31 cellular contexts compared by ENCODE assay signal in the genomic region with DNA sequence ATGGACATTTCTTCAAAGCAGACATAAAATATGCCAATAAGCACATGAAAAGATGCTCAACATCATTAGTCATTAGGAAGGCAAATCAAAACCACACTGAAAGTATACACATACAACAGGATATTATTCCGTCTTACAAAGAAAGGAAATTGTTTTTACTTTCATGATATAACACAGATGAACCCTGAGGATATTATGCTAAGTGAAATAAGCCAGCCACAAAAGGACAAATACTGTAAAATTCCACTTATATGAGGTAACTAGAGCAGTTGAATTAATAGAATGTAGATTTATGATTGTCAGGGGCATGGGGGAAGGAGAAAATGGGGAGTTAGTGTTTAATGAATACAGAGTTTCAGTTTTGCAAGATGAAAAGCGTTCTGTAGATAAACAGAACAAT. TPM values are rescaled to one million over a fixed set of nuclear protein-coding genes. Genes with fewer than 3 reads are reported as not detected.
DNase-seq lines count a peak whose midpoint lies in the region; ATAC-seq, FAIRE-seq and TF ChIP-seq lines count a peak whose summit lies in the region.
"Had no signal": no experiment of that assay in that cellular context is flagged by ENCODE, and none has a peak within 500 bp of the region (broad histone marks: within the 10 kb centered on the region; RNA-seq: fewer than 3 reads in every experiment).

No MANE protein-coding gene starts in this region.

- ATAC-seq in pancreas, result no peak
- ATAC-seq: Panc1; stimulated activated naive CD8-positive, alpha-beta T cell treated with anti-CD3 and anti-CD28 coated beads, Interleukin-15, amount 100 ng/mL, for 72 hours had no signal

- H3K9ac ChIP-seq in astrocyte (ENCODE audit: low read length), result no peak overlapping the region

- no peak overlapping the region for H3K4me3 Mint-ChIP-seq in MCF 10A (ENCODE audit: unreplicated experiment)
- H3K4me3 Mint-ChIP-seq in astrocyte (ENCODE audit: unreplicated experiment), result no peak overlapping the region
- peak overlapping the region; percentile 1 for H3K4me3 Mint-ChIP-seq in type B pancreatic cell
- H3K4me3 Mint-ChIP-seq: activated CD4-positive, alpha-beta memory T cell treated with anti-CD3 and anti-CD28 coated beads, Interleukin-2, amount 10 ng/mL, durations not matched to agents 7 days and 5 days; activated naive CD4-positive, alpha-beta T cell treated with anti-CD3 and anti-CD28 coated beads, Interleukin-2, amount 50 U/mL, for 24 hours; endodermal cell; H9; stimulated activated naive CD8-positive, alpha-beta T cell treated with anti-CD3 and anti-CD28 coated beads, Interleukin-15, amount 100 ng/mL, for 72 hours had no signal

- H2AFZ ChIP-seq in astrocyte (ENCODE audit: low read depth, low read length), result no peak overlapping the region

- 82 to 88% methylated on average over 2 of the region's 2 CpGs for WGBS in pancreas, 2 donors

- POLR2A ChIA-PET in MCF 10A (lab: Yijun Ruan, JAX), result no interaction called here

- H3K4me1 Mint-ChIP-seq in MCF 10A (ENCODE audit: insufficient read depth, unreplicated experiment) (peaks cover 13% of the 10 kb centered on the region), astrocyte (ENCODE audit: low read depth, unreplicated experiment) (no peaks in the 10 kb centered on the region), type B pancreatic cell (ENCODE audit: unreplicated experiment) (peaks cover 20% of the 10 kb centered on the region)

- no peaks in the 10 kb centered on the region for H3K27me3 ChIP-seq in breast epithelium
- H3K27me3 ChIP-seq in astrocyte (ENCODE audit: insufficient read depth, low read length), result no peaks in the 10 kb centered on the region
- no peaks in the 10 kb centered on the region for H3K27me3 ChIP-seq in pancreas
- H3K27me3 ChIP-seq: thyroid gland had no signal

- H3K4me2 ChIP-seq in astrocyte (ENCODE audit: low read length), result no peak overlapping the region

- H3K9me3 ChIP-seq in breast epithelium, result no peaks in the 10 kb centered on the region
- H3K9me3 ChIP-seq in astrocyte (ENCODE audit: insufficient read depth, low read depth, low read length), result no peaks in the 10 kb centered on the region
- no peaks in the 10 kb centered on the region for H3K9me3 ChIP-seq in pancreas
- H3K9me3 ChIP-seq: thyroid gland had no signal

- FAIRE-seq in astrocyte (lab: Jason Lieb, UNC) (no peak), pancreas (lab: Jason Lieb, UNC) (no peak)
- FAIRE-seq: GM19239 had no signal

- TF ChIP-seq CTCF in MCF 10A (IDR thresholded peaks at IDR 0.05; ENCODE audit: unreplicated experiment) (no peak), breast epithelium (IDR thresholded peaks at IDR 0.05) (no peak), astrocyte (IDR thresholded peaks at IDR 0.05; ENCODE audit: insufficient read depth, low read depth, low read length) (no peak), foreskin fibroblast (IDR thresholded peaks at IDR 0.05; ENCODE audit: low read depth, low read length) (no peak), type B pancreatic cell (conservative IDR thresholded peaks at IDR 0.05) (no peak), pancreas (IDR thresholded peaks at IDR 0.05) (no peak)

- no peaks in the 10 kb centered on the region for H3K27me3 Mint-ChIP-seq in MCF 10A (ENCODE audit: insufficient read depth, unreplicated experiment)
- no peaks in the 10 kb centered on the region for H3K27me3 Mint-ChIP-seq in astrocyte (ENCODE audit: low read depth, unreplicated experiment)
- H3K27me3 Mint-ChIP-seq in type B pancreatic cell, result no peaks in the 10 kb centered on the region
- H3K27me3 Mint-ChIP-seq: activated CD4-positive, alpha-beta memory T cell treated with anti-CD3 and anti-CD28 coated beads, Interleukin-2, amount 10 ng/mL, durations not matched to agents 7 days and 5 days; activated naive CD4-positive, alpha-beta T cell treated with anti-CD3 and anti-CD28 coated beads, Interleukin-2, amount 50 U/mL, for 24 hours; stimulated activated naive CD8-positive, alpha-beta T cell treated with anti-CD3 and anti-CD28 coated beads, Interleukin-15, amount 100 ng/mL, for 72 hours had no signal

- H3K9me3 Mint-ChIP-seq in MCF 10A (ENCODE audit: unreplicated experiment) (no peaks in the 10 kb centered on the region), astrocyte (ENCODE audit: unreplicated experiment) (no peaks in the 10 kb centered on the region), type B pancreatic cell (peaks cover 4% of the 10 kb centered on the region)
- H3K9me3 Mint-ChIP-seq: activated CD4-positive, alpha-beta memory T cell treated with anti-CD3 and anti-CD28 coated beads, Interleukin-2, amount 10 ng/mL, durations not matched to agents 7 days and 5 days; activated naive CD4-positive, alpha-beta T cell treated with anti-CD3 and anti-CD28 coated beads, Interleukin-2, amount 50 U/mL, for 24 hours; stimulated activated naive CD8-positive, alpha-beta T cell treated with anti-CD3 and anti-CD28 coated beads, Interleukin-15, amount 100 ng/mL, for 72 hours had no signal

- H3K36me3 ChIP-seq in breast epithelium (no peaks in the 10 kb centered on the region), astrocyte (ENCODE audit: insufficient read depth, low read length) (no peaks in the 10 kb centered on the region), pancreas (no peaks in the 10 kb centered on the region)
- H3K36me3 ChIP-seq: thyroid gland had no signal

- H3K79me2 ChIP-seq in astrocyte (ENCODE audit: insufficient read depth, low read length), result peaks cover 13% of the 10 kb centered on the region

- intact Hi-C loops in MCF 10A (cut with micrococcal nuclease), result no loop called here
- intact Hi-C loops in breast epithelium (cut with DNase I; ENCODE audit: low total_unique reads), result no loop called here
- intact Hi-C loops in pancreas (cut with DNase I), result no loop called here

- H3K27ac Mint-ChIP-seq in MCF 10A (ENCODE audit: low read depth, unreplicated experiment) (peak overlapping the region; percentile 32), astrocyte (ENCODE audit: unreplicated experiment) (no peak overlapping the region), type B pancreatic cell (no peak overlapping the region)
- H3K27ac Mint-ChIP-seq: activated CD4-positive, alpha-beta memory T cell treated with anti-CD3 and anti-CD28 coated beads, Interleukin-2, amount 10 ng/mL, durations not matched to agents 7 days and 5 days; activated naive CD4-positive, alpha-beta T cell treated with anti-CD3 and anti-CD28 coated beads, Interleukin-2, amount 50 U/mL, for 24 hours; activated T-helper 2 cell treated with anti-CD3 and anti-CD28 coated beads, Interferon-gamma antibody, Interleukin-2, Interleukin-4, amounts not matched to agents 10 μg/mL and 5 μg/mL and 100 μg/mL, durations not matched to agents 14 hours and 24 hours and 36 hours; endodermal cell; H9; stimulated activated naive CD8-positive, alpha-beta T cell treated with anti-CD3 and anti-CD28 coated beads, Interleukin-15, amount 100 ng/mL, for 72 hours had no signal

- no peak for DNase-seq in MCF 10A (ENCODE audit: unreplicated experiment)
- no peak for DNase-seq in breast epithelium (ENCODE audit: low spot score in 2 of 2)
- peak; percentile 15 for DNase-seq in astrocyte (ENCODE audit: low read depth)
- peak; percentile 36 to 71 for DNase-seq in foreskin fibroblast
- DNase-seq in type B pancreatic cell (ENCODE audit: extremely low spot score, unreplicated experiment), result no peak
- DNase-seq in H4 (ENCODE audit: low spot score), result no peak
- no peak for DNase-seq in hepatic stellate cell (ENCODE audit: low spot score)
- DNase-seq in pancreas, result no peak
- DNase-seq: activated CD4-positive, alpha-beta memory T cell treated with anti-CD3 and anti-CD28 coated beads, Interleukin-2, amount 10 ng/mL, durations not matched to agents 7 days and 5 days; activated CD4-positive, CD25-positive, alpha-beta regulatory T cell treated with anti-CD3 and anti-CD28 coated beads, Interleukin-2, amount 50 U/mL, for 72 hours; anterior cingulate cortex; caudate nucleus; DMS153; endodermal cell; GF-D8; glutamatergic neuron; H9; NCI-H1105; NCI-H187 treated with DMSO at 0.1 percent for 48 hours; NCI-H2227 treated with DMSO at 0.1 percent for 48 hours; NCI-H526 treated with DMSO at 0.1 percent for 48 hours; occipital lobe; stimulated activated CD8-positive, alpha-beta memory T cell treated with anti-CD3 and anti-CD28 coated beads, Interleukin-4, amount 100 ng/mL, for 48 hours; stimulated activated naive CD8-positive, alpha-beta T cell treated with anti-CD3 and anti-CD28 coated beads, Interleukin-15, amount 100 ng/mL, for 72 hours; thyroid gland had no signal

- no TSS peak for BruUV-seq in MCF 10A (replicated peaks; lab: Mats Ljungman, UMichigan)

- no peaks in the 10 kb centered on the region for H4K20me1 ChIP-seq in astrocyte (ENCODE audit: insufficient read depth, low read length)

- H3K4me3 ChIP-seq in breast epithelium, result no peak overlapping the region
- no peak overlapping the region for H3K4me3 ChIP-seq in astrocyte (ENCODE audit: insufficient read depth, low read depth, low read length)
- H3K4me3 ChIP-seq in foreskin fibroblast (ENCODE audit: low read depth in 1 of 2, low read length in 2 of 2), result no peak overlapping the region
- no peak overlapping the region for H3K4me3 ChIP-seq in pancreas
- H3K4me3 ChIP-seq: skin epidermis, thyroid gland had no signal

- CTCF ChIA-PET in MCF 10A (lab: Yijun Ruan, JAX), result no interaction called here

- TF ChIP-seq POLR2A in breast epithelium (IDR thresholded peaks at IDR 0.05), result no peak

- H3K4me1 ChIP-seq in breast epithelium, result peaks cover 0 to 7% of the 10 kb centered on the region in 2 donors
- peaks cover 6% of the 10 kb centered on the region for H3K4me1 ChIP-seq in astrocyte (ENCODE audit: insufficient read depth, low read length)
- peaks cover 0 to 12% (median 4%) of the 10 kb centered on the region in 3 donors for H3K4me1 ChIP-seq in pancreas

- H3K36me3 Mint-ChIP-seq in MCF 10A (ENCODE audit: insufficient read depth, unreplicated experiment) (peaks cover 16% of the 10 kb centered on the region), astrocyte (ENCODE audit: low read depth, unreplicated experiment) (peaks cover under 1% of the 10 kb centered on the region), type B pancreatic cell (peaks cover 32% of the 10 kb centered on the region)

- no peak overlapping the region for H3K27ac ChIP-seq in breast epithelium
- H3K27ac ChIP-seq in astrocyte (ENCODE audit: low read depth, low read length), result no peak overlapping the region
- H3K27ac ChIP-seq in pancreas, result no peak overlapping the region
- H3K27ac ChIP-seq: 22Rv1, thyroid gland had no signal

RNA-seq across cellular contexts. Expression of a gene that starts 4.2 kb away (rescaled TPM):
- total RNA-seq in MCF 10A (2022) (11.7 and 19.9 TPM in 2 replicates), breast epithelium (10 to 100 TPM; 19.0 to 23.6 (median 21.6) TPM), astrocyte (6.9 and 8.9 TPM in 2 replicates), type B pancreatic cell (ENCODE audit: low replicate concordance) (12.9 and 20.7 TPM in 2 replicates), pancreas (1 to 10 TPM; 2.9 to 9.1 (median 5.0) TPM)
- 9.7 and 14.8 TPM in 2 replicates for total RNA-seq in H4 (2014; rRNA removed; shearing (Covaris generic))
- polyA plus RNA-seq in pancreas, result 10 to 100 TPM; 11.7 to 17.4 TPM

RNA-seq across cellular contexts. Expression of a gene that starts 8.4 kb away (rescaled TPM):
- 28.2 and 29.9 TPM in 2 replicates for total RNA-seq in MCF 10A (2022)
- total RNA-seq in breast epithelium, result 10 to 100 TPM; 31.8 to 53.1 (median 42.9) TPM
- 12.7 and 12.9 TPM in 2 replicates for total RNA-seq in astrocyte
- 19.3 and 28.5 TPM in 2 replicates for total RNA-seq in type B pancreatic cell (ENCODE audit: low replicate concordance)
- 6.6 and 11.8 TPM in 2 replicates for total RNA-seq in H4 (2014; rRNA removed; shearing (Covaris generic))
- 10 to 100 TPM in 5 of 6 donors, 1 to 10 TPM in 1; 9.4 to 23.5 (median 12.0) TPM for total RNA-seq in pancreas
- 10 to 100 TPM; 14.7 to 20.8 TPM for polyA plus RNA-seq in pancreas

RNA-seq across cellular contexts. Expression of a gene that starts 9.8 kb away (rescaled TPM):
- total RNA-seq in MCF 10A (2022) (1.3 and 2.2 TPM in 2 replicates), breast epithelium (1 to 10 TPM in 2 of 3 donors, under 1 TPM in 1; 0.96 to 3.2 (median 2.6) TPM), astrocyte (1.4 and 1.7 TPM in 2 replicates), type B pancreatic cell (ENCODE audit: low replicate concordance) (3.7 and 4.7 TPM in 2 replicates), pancreas (1 to 10 TPM; 2.6 to 7.0 (median 3.6) TPM)
- 0.21 and 2.7 TPM in 2 replicates for total RNA-seq in H4 (2014; rRNA removed; shearing (Covaris generic))
- polyA plus RNA-seq in pancreas, result 10 to 100 TPM; 11.9 to 12.1 TPM

RNA-seq across cellular contexts. Expression of a gene that starts 56.9 kb away (rescaled TPM):
- total RNA-seq in MCF 10A (2022) (53.8 and 57.9 TPM in 2 replicates), breast epithelium (10 to 100 TPM; 31.8 to 40.3 (median 36.0) TPM), astrocyte (37.7 TPM in 2 replicates), type B pancreatic cell (ENCODE audit: low replicate concordance) (36.5 and 45.0 TPM in 2 replicates), pancreas (10 to 100 TPM; 11.2 to 22.1 (median 16.6) TPM)
- 51.0 and 90.5 TPM in 2 replicates for total RNA-seq in H4 (2014; rRNA removed; shearing (Covaris generic))
- 10 to 100 TPM; 12.4 to 19.0 TPM for polyA plus RNA-seq in pancreas

Comparison
In these comparisons a context has a peak if more than half of its experiments do, and no peak if none do; other contexts are left out.
1. DNase-seq: peak in astrocyte (single experiment) and foreskin fibroblast (2 of 2); none in MCF 10A (single experiment), breast epithelium (0 of 2), type B pancreatic cell (single experiment), H4 (single experiment), hepatic stellate cell (single experiment) and pancreas (0 of 6).